In genomic region chr3:149003653-149004305, GRCh38 we compare ENCODE assay signal across 9 cellular contexts.
A peak's percentile ranks its signal among the peaks of the same experiment; 100 is the strongest.
DNase-seq lines count a peak whose midpoint lies in the region; ATAC-seq and TF ChIP-seq lines count a peak whose summit lies in the region.
"Had no signal": no experiment of that assay in that cellular context is flagged by ENCODE, and none has a peak within 500 bp of the region (broad histone marks: within the 10 kb centered on the region; RNA-seq: fewer than 3 reads in every experiment).

No MANE protein-coding gene starts in this region.

- no peak for DNase-seq in activated CD4-positive, CD25-positive, alpha-beta regulatory T cell (lab: John Stamatoyannopoulos, UW)
- DNase-seq in NCI-H2029 treated with DMSO at 0.1 percent for 48 hours (lab: John Stamatoyannopoulos, UW) (peak; percentile 20), nephron progenitor cell (no peak), iPS-NIHi11 (ENCODE audit: low spot score) (no peak), GM03348 (ENCODE audit: low spot score) (no peak)
- no peak for DNase-seq in activated effector memory CD4-positive, alpha-beta T cell treated with Interleukin-2 at 50 U/mL for 16 hours
- DNase-seq: mucosa of descending colon had no signal

- H3K27me3 Mint-ChIP-seq in nephron progenitor cell (ENCODE audit: low read depth, poor library complexity), result no peaks in the 10 kb centered on the region

- H3K9me3 Mint-ChIP-seq in nephron progenitor cell, result no peaks in the 10 kb centered on the region

- H3K4me3 Mint-ChIP-seq in nephron progenitor cell, result no peak overlapping the region

- TF ChIP-seq CTCF in nephron progenitor cell (IDR thresholded peaks at IDR 0.05), result no peak

- peak overlapping the region; percentile 43 for H3K27ac Mint-ChIP-seq in nephron progenitor cell

- H3K4me1 Mint-ChIP-seq in nephron progenitor cell, result peaks cover 20% of the 10 kb centered on the region

- ATAC-seq in activated CD4-positive, CD25-positive, alpha-beta regulatory T cell treated with anti-CD3 and anti-CD28 coated beads, Interleukin-2, amount 50 U/mL, for 24 hours, result peak; percentile 38 to 69
- ATAC-seq in HG02571 (IDR thresholded peaks at IDR 0.05; ENCODE audit: unreplicated experiment), result peak; percentile 77
- ATAC-seq: mucosa of descending colon had no signal

- peaks cover 5% of the 10 kb centered on the region for H3K36me3 Mint-ChIP-seq in nephron progenitor cell (ENCODE audit: low read depth)
